Comparison of ENCODE assay signal across 14 cellular contexts in the genomic region with DNA sequence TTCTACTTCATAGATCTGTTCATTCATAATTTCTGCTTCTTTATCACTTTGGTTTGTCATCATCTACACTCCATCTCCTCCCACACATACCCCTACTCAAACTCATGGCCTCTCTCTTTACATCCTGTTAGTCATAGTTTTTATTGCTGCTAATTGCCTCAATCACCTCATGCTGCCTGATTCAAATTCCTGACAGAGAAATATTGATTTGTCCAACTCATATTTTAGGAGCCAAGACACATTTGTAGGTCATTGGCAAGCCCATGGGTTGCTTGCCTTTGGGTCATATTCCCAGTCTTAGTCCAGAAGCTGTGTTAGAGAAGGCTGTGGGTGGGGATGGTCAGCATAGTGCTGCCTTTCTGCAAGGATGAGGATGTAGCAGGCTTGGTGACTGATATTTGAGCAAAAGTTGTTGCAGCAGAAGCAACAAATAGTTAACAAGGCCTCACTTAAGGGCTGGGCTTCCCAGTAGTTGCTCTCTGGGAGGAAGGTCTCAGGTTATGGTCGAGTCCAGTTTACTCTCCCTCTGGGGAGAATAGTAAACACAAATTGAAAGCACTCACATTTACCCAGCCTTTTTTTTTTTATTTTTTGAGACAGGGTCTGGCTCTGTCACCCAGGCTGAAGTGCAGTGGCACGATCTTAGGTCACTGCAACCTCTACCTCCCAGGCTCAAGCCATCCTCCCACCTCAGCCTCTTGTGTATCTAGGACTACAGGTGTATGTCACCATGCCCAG. TPM values are rescaled to one million over a fixed set of nuclear protein-coding genes. Genes with fewer than 3 reads are reported as not detected.
DNase-seq lines count a peak whose midpoint lies in the region; ATAC-seq and TF ChIP-seq lines count a peak whose summit lies in the region.
"Had no signal": no experiment of that assay in that cellular context is flagged by ENCODE, and none has a peak within 500 bp of the region (broad histone marks: within the 10 kb centered on the region; RNA-seq: fewer than 3 reads in every experiment).

No MANE protein-coding gene starts in this region.

- peaks cover 30% of the 10 kb centered on the region for H3K4me1 Mint-ChIP-seq in activated T-cell treated with anti-CD3 and anti-CD28 coated beads, Interleukin-2, amount 50 U/mL, for 24 hours (ENCODE audit: low read depth)
- H3K4me1 Mint-ChIP-seq in neural progenitor cell: no peaks in the 10 kb centered on the region
- peaks cover 7% of the 10 kb centered on the region for H3K4me1 Mint-ChIP-seq in T-helper 17 cell

- H3F3A ChIP-seq in neural progenitor cell (ENCODE audit: low read depth): no peaks in the 10 kb centered on the region

- H3K27ac ChIP-seq in Panc1 (ENCODE audit: low read length) (peak overlapping the region; percentile 69), neural progenitor cell (no peak overlapping the region)
- H3K27ac ChIP-seq: gastroesophageal sphincter, upper lobe of left lung had no signal

- H3K4me3 ChIP-seq in Panc1 (ENCODE audit: low read depth in 2 of 2, low read length in 2 of 2): no peak overlapping the region
- no peak overlapping the region for H3K4me3 ChIP-seq in skeletal muscle satellite cell (ENCODE audit: low read length)
- H3K4me3 ChIP-seq in neural progenitor cell: no peak overlapping the region
- H3K4me3 ChIP-seq: gastroesophageal sphincter, upper lobe of left lung had no signal

- ATAC-seq in Panc1 (peak; percentile 87), T-helper 17 cell (no peak)
- ATAC-seq: gastroesophageal sphincter had no signal

- intact Hi-C loops in Panc1 (cut with micrococcal nuclease; ENCODE audit: unreplicated experiment): no loop called here

- no peak for TF ChIP-seq CTCF in Panc1 (IDR thresholded peaks at IDR 0.05)
- no peak for TF ChIP-seq CTCF in neural progenitor cell (IDR thresholded peaks at IDR 0.05)

- no peaks in the 10 kb centered on the region for H3K27me3 Mint-ChIP-seq in activated T-cell treated with anti-CD3 and anti-CD28 coated beads, Interleukin-2, amount 50 U/mL, for 24 hours
- H3K27me3 Mint-ChIP-seq in neural progenitor cell (ENCODE audit: insufficient read depth, low read depth) (no peaks in the 10 kb centered on the region), T-helper 17 cell (peaks cover 5% of the 10 kb centered on the region)

- no peak overlapping the region for H3K9ac ChIP-seq in skeletal muscle satellite cell (ENCODE audit: low read depth, low read length)
- H3K9ac ChIP-seq in neural progenitor cell: no peak overlapping the region

- no peak for DNase-seq in activated T-cell treated with anti-CD3 and anti-CD28 coated beads, Interleukin-2, amount 50 U/mL, for 24 hours
- no peak for DNase-seq in activated T-cell treated with anti-CD3 and anti-CD28 coated beads, Interleukin-2, amount 50 U/mL, for 1 hour
- DNase-seq in Panc1 (ENCODE audit: low read depth, low spot score) (no peak), dermis blood vessel endothelial cell (peak; percentile 44), NOMO-1 treated with dmso at 0.1 percent for 144 hours (lab: John Stamatoyannopoulos, UW; ENCODE audit: unreplicated experiment) (no peak), neural progenitor cell (ENCODE audit: low spot score) (no peak), T-helper 17 cell (no peak)
- DNase-seq: activated CD8-positive, alpha-beta memory T cell treated with anti-CD3 and anti-CD28 coated beads, Interleukin-2, amount 50 U/mL, for 48 hours; NCI-H187; NCI-H526; SHP77; upper lobe of left lung had no signal

- no peaks in the 10 kb centered on the region for H3K79me2 ChIP-seq in neural progenitor cell (ENCODE audit: low read depth)

- H3K36me3 ChIP-seq in Panc1 (ENCODE audit: control insufficient read depth, insufficient read depth, low read length) (no peaks in the 10 kb centered on the region), skeletal muscle satellite cell (ENCODE audit: insufficient read depth, low read length) (no peaks in the 10 kb centered on the region), neural progenitor cell (no peaks in the 10 kb centered on the region)
- H3K36me3 ChIP-seq: gastroesophageal sphincter, upper lobe of left lung had no signal

- peak overlapping the region; percentile 1 for H3K4me3 Mint-ChIP-seq in activated T-cell treated with anti-CD3 and anti-CD28 coated beads, Interleukin-2, amount 50 U/mL, for 24 hours
- H3K4me3 Mint-ChIP-seq in neural progenitor cell (no peak overlapping the region), T-helper 17 cell (no peak overlapping the region)

- H4K20me1 ChIP-seq in neural progenitor cell (ENCODE audit: low read depth): no peaks in the 10 kb centered on the region

- H3K9me3 ChIP-seq in Panc1 (ENCODE audit: control insufficient read depth, insufficient read depth, low read depth, low read length) (no peaks in the 10 kb centered on the region), skeletal muscle satellite cell (replicated peaks; ENCODE audit: low read length) (no peaks in the 10 kb centered on the region), neural progenitor cell (ENCODE audit: low read depth) (no peaks in the 10 kb centered on the region), T-helper 17 cell (ENCODE audit: control insufficient read depth, low read length, poor library complexity, severe bottlenecking) (no peaks in the 10 kb centered on the region)
- H3K9me3 ChIP-seq: gastroesophageal sphincter, upper lobe of left lung had no signal

- no peak overlapping the region for H2AFZ ChIP-seq in neural progenitor cell (replicated peaks)

- H3K27me3 ChIP-seq in Panc1 (ENCODE audit: control insufficient read depth, insufficient read depth, low read length) (no peaks in the 10 kb centered on the region), skeletal muscle satellite cell (ENCODE audit: control insufficient read depth, insufficient read depth, low read length) (no peaks in the 10 kb centered on the region), neural progenitor cell (no peaks in the 10 kb centered on the region)
- H3K27me3 ChIP-seq: gastroesophageal sphincter, upper lobe of left lung had no signal

- no peaks in the 10 kb centered on the region for H3K36me3 Mint-ChIP-seq in activated T-cell treated with anti-CD3 and anti-CD28 coated beads, Interleukin-2, amount 50 U/mL, for 24 hours (ENCODE audit: low read depth)
- no peaks in the 10 kb centered on the region for H3K36me3 Mint-ChIP-seq in neural progenitor cell
- peaks cover 7% of the 10 kb centered on the region for H3K36me3 Mint-ChIP-seq in T-helper 17 cell (ENCODE audit: low read depth)

- CTCF ChIA-PET in Panc1 (lab: Charles Lee): no interaction called here

- POLR2A ChIA-PET in Panc1 (lab: Charles Lee): no interaction called here

- in situ Hi-C loops in Panc1 (cut with HindIII; ENCODE audit: low pct_unique_long_range_greater_than_20kb, low sequenced_read_pairs): no loop called here

- peaks cover 19% of the 10 kb centered on the region for H3K4me1 ChIP-seq in Panc1 (ENCODE audit: control insufficient read depth, insufficient read depth, low read length)
- H3K4me1 ChIP-seq in skeletal muscle satellite cell (ENCODE audit: control insufficient read depth, insufficient read depth, low read length): peaks cover 10% of the 10 kb centered on the region
- H3K4me1 ChIP-seq in neural progenitor cell: no peaks in the 10 kb centered on the region
- H3K4me1 ChIP-seq: gastroesophageal sphincter, upper lobe of left lung had no signal

- H3K4me2 ChIP-seq in skeletal muscle satellite cell (ENCODE audit: low read length) (peak overlapping the region; percentile 26), neural progenitor cell (no peak overlapping the region)

- H3K9me3 Mint-ChIP-seq in activated T-cell treated with anti-CD3 and anti-CD28 coated beads, Interleukin-2, amount 50 U/mL, for 24 hours: no peaks in the 10 kb centered on the region
- peaks cover 2% of the 10 kb centered on the region for H3K9me3 Mint-ChIP-seq in neural progenitor cell

- H3K27ac Mint-ChIP-seq in activated T-cell treated with anti-CD3 and anti-CD28 coated beads, Interleukin-2, amount 50 U/mL, for 24 hours: peak overlapping the region; percentile 71
- H3K27ac Mint-ChIP-seq in neural progenitor cell (no peak overlapping the region), T-helper 17 cell (no peak overlapping the region)

- BruUV-seq in Panc1 (replicated peaks; lab: Mats Ljungman, UMichigan): no TSS peak

RNA-seq across cellular contexts. Expression of gene EPS15, which starts 22.4 kb away (rescaled TPM):
- total RNA-seq in Panc1 (2021; ENCODE audit: unreplicated experiment) (54.4 TPM), dermis blood vessel endothelial cell (99.9 and 112 TPM in 2 replicates), neural progenitor cell (ENCODE audit: low replicate concordance) (36.3 and 42.0 TPM in 2 replicates), T-helper 17 cell (10 to 100 TPM; 88.2 to 98.8 TPM)
- polyA plus RNA-seq in Panc1 (2012; ENCODE audit: insufficient read length): 15.4 TPM
- total RNA-seq in skeletal muscle satellite cell (2012; rRNA removed): 43.9 and 59.3 TPM in 2 replicates
